ENCODE assay signal across 1 cellular context in genomic region chr11:61579398-61580291, GRCh38.
TF ChIP-seq lines count a peak whose summit lies in the region.

No MANE protein-coding gene starts in this region.

TF ChIP-seq in H1, 55 proteins besides CTCF, POLR2A, EP300 and RAD21:
- peak; percentile 79 for TF ChIP-seq FOSL1 (IDR thresholded peaks at IDR 0.05; ENCODE audit: insufficient read depth, low read depth, low read length)
- no peak for TF ChIP-seq JUND (IDR thresholded peaks at IDR 0.05; ENCODE audit: low read length)
- TF ChIP-seq CTBP2 (IDR thresholded peaks at IDR 0.05; ENCODE audit: borderline replicate concordance, insufficient read depth, insufficient read length, low read length): peak; percentile 60
- TF ChIP-seq EZH2 (IDR thresholded peaks at IDR 0.05; ENCODE audit: low read depth, low read length, severe bottlenecking): peak; percentile 0
- no peak for TF ChIP-seq RFX5 (IDR thresholded peaks at IDR 0.05; ENCODE audit: borderline replicate concordance, low read depth, low read length)
